In the genomic region with DNA sequence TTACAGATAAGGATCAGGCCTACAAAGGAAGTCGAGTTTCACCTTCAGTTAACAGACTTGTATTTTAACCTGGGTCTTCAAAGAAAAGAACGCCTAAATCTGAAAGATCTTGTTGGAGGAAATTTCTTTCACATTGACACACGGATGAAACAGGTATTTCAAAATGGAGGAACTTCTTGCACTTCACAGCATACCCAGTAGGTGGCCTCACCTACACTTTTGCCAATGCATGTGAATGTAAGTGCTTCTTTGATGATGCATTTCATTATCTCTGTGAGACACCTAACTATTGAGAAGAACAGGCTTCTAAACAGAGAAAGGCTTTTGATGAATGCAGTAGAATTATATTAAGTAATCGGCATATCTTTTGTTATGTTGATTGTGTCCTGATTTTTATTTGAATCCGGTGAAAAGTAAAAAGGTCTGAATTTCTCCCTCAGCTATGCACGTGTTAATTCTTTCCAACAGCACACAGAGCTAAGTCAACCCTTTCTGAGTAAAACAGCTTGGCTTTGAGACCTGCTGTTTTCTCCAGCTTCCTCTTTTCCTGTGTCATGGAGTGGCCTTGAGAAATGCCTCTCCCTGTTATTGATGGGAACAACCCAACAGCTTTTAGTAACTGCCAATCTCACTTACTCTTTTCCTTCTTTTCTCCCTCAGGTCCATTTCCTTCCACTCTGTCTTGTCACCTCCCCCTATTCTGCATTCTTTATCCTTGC, we compare ENCODE assay signal across 8 cellular contexts.
A peak's percentile ranks its signal among the peaks of the same experiment; 100 is the strongest.
DNase-seq lines count a peak whose midpoint lies in the region; ATAC-seq and TF ChIP-seq lines count a peak whose summit lies in the region.

No MANE protein-coding gene starts in this region.

- DNase-seq in ELF-1 (ENCODE audit: low read depth, low spot score) (peak; percentile 37), GM19238 (ENCODE audit: insufficient read length, low spot score) (peak; percentile 3), NCI-H748 treated with DMSO at 0.1 percent for 48 hours (lab: John Stamatoyannopoulos, UW) (peak; percentile 50), dermis microvascular lymphatic vessel endothelial cell (ENCODE audit: low read depth in 2 of 2) (peak; percentile 43 to 52), neuronal stem cell (ENCODE audit: low spot score) (peak; percentile 30), posterior cingulate gyrus (no peak), sigmoid colon (no peak)

- H4K8ac ChIP-seq in neuronal stem cell (ENCODE audit: low read depth, low read length) = no peak overlapping the region

- H3K27me3 ChIP-seq in neuronal stem cell (ENCODE audit: control insufficient read depth in 3 of 3, insufficient read depth in 3 of 3, low read depth in 1 of 3, low read length in 3 of 3) = no peaks in the 10 kb centered on the region
- H3K27me3 ChIP-seq in sigmoid colon = no peaks in the 10 kb centered on the region

- H3K4ac ChIP-seq in neuronal stem cell (ENCODE audit: low read length) = no peak overlapping the region

- WGBS in neuronal stem cell (ENCODE audit: extremely low coverage in 2 of 2, insufficient read length in 2 of 2, insufficient replicate concordance in 1 of 2), 2 donors = no CpG with 5 or more reads among the region's 6 CpGs
- 40 to 53% methylated on average over 6 of the region's 6 CpGs for WGBS in sigmoid colon, 2 donors

- H3K4me3 ChIP-seq in neuronal stem cell (ENCODE audit: low read length in 2 of 2) (no peak overlapping the region), sigmoid colon (no peak overlapping the region)

- no peak for TF ChIP-seq EP300 in sigmoid colon (IDR thresholded peaks at IDR 0.05)

- H3K9ac ChIP-seq in neuronal stem cell (ENCODE audit: low read depth, low read length, poor library complexity) = no peak overlapping the region

- no peak overlapping the region for H3K23ac ChIP-seq in neuronal stem cell (ENCODE audit: low read depth, low read length, poor library complexity)

- H2AFZ ChIP-seq in neuronal stem cell (ENCODE audit: low read length) = peak overlapping the region; percentile 82

- H2AK5ac ChIP-seq in neuronal stem cell (ENCODE audit: low read depth, low read length) = no peak overlapping the region

- intact Hi-C loops in posterior cingulate gyrus (cut with DNase I) = no loop called here
- intact Hi-C loops in sigmoid colon (cut with DNase I) = no loop called here

- H3K79me1 ChIP-seq in neuronal stem cell (ENCODE audit: low read depth, low read length) = no peaks in the 10 kb centered on the region

- TF ChIP-seq POLR2A in sigmoid colon (IDR thresholded peaks at IDR 0.05) = no peak

- H2BK120ac ChIP-seq in neuronal stem cell (ENCODE audit: low read depth, low read length) = no peak overlapping the region

- peak in 2 of 4 experiments; percentile 38 to 40 for TF ChIP-seq CTCF in sigmoid colon (IDR thresholded peaks at IDR 0.05)

- H3K18ac ChIP-seq in neuronal stem cell (ENCODE audit: low read length) = no peak overlapping the region

- H2BK15ac ChIP-seq in neuronal stem cell (ENCODE audit: low read length) = no peak overlapping the region

- no peak overlapping the region for H3K4me2 ChIP-seq in neuronal stem cell (ENCODE audit: insufficient read depth, low read length, poor library complexity, severe bottlenecking)

- peak; percentile 95 for ATAC-seq in HG03103 (IDR thresholded peaks at IDR 0.05; ENCODE audit: low read depth, unreplicated experiment)

- H3K14ac ChIP-seq in neuronal stem cell (ENCODE audit: low read length) = no peak overlapping the region

- no peak overlapping the region for H4K91ac ChIP-seq in neuronal stem cell (ENCODE audit: low read depth, low read length, poor library complexity)

- peaks cover 0 to 2% of the 10 kb centered on the region in 2 donors for H3K4me1 ChIP-seq in neuronal stem cell (ENCODE audit: control insufficient read depth in 2 of 2, insufficient read depth in 1 of 2, low read depth in 1 of 2, low read length in 2 of 2)
- H3K4me1 ChIP-seq in sigmoid colon = no peaks in the 10 kb centered on the region

- no peak overlapping the region for H2BK12ac ChIP-seq in neuronal stem cell (ENCODE audit: low read length)

- H3K27ac ChIP-seq in neuronal stem cell (replicated peaks; ENCODE audit: low read length) (no peak overlapping the region), sigmoid colon (no peak overlapping the region)

- H3K9me3 ChIP-seq in neuronal stem cell (replicated peaks in 1 of 2; ENCODE audit: control insufficient read depth in 2 of 2, insufficient read depth in 1 of 2, low read depth in 1 of 2, low read length in 2 of 2) (peaks cover 4 to 9% of the 10 kb centered on the region in 2 donors), sigmoid colon (no peaks in the 10 kb centered on the region)

- H2BK5ac ChIP-seq in neuronal stem cell (ENCODE audit: low read length) = no peak overlapping the region

- H3K36me3 ChIP-seq in neuronal stem cell (replicated peaks in 1 of 2; ENCODE audit: control insufficient read depth in 2 of 2, insufficient read depth in 2 of 2, low read length in 2 of 2) = no peaks in the 10 kb centered on the region
- no peaks in the 10 kb centered on the region for H3K36me3 ChIP-seq in sigmoid colon

Comparison
In these comparisons a context has a peak if more than half of its experiments do, and no peak if none do; other contexts are left out.
1. DNase-seq: peak in ELF-1 (single experiment), GM19238 (single experiment), NCI-H748 treated with DMSO at 0.1 percent for 48 hours (single experiment), dermis microvascular lymphatic vessel endothelial cell (2 of 2) and neuronal stem cell (single experiment); none in posterior cingulate gyrus (0 of 10) and sigmoid colon (single experiment).